In the genomic region with DNA sequence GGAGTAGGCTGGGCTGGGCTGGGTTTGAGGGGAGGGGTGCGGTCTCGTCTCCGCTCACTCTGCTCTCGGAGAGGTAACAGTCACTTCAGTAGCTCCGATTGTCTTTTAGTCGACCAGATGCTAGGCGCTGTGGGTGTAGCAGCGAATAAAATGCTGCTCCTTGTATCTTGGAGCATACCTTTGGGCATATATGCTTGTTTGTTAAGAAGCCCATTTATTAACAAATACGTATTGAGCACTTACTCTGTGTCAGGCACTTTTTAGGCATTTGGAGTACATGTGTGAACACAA, we compare ENCODE assay signal across 8 cellular contexts. TPM values are rescaled to one million over a fixed set of nuclear protein-coding genes. Genes with fewer than 3 reads are reported as not detected.
DNase-seq lines count a peak whose midpoint lies in the region; ATAC-seq and TF ChIP-seq lines count a peak whose summit lies in the region.

No MANE protein-coding gene starts in this region.

- POLR2A ChIA-PET in activated B cell treated with CpG ODN at 0.5 μM for 24 hours (lab: Charles Lee), result interaction anchor here (0.6 to 2.1 kb wide), 6 partner anchors 56 to 163 kb away, joined by 3 to 10 read pairs (median 8); a partner anchor contains a TSS

- peak overlapping the region; percentile 89 for H3K4me3 ChIP-seq in neural progenitor cell
- H3K4me3 ChIP-seq in uterus, result peak overlapping the region; percentile 42 to 98

- ATAC-seq in HG03460 (IDR thresholded peaks at IDR 0.05; ENCODE audit: unreplicated experiment) (peak; percentile 30), activated B cell treated with CpG ODN at 0.5 μM for 24 hours (ENCODE audit: low read depth) (peak; percentile 32)

- H3K4me3 Mint-ChIP-seq in activated B cell treated with CpG ODN at 0.5 μM for 24 hours (peak overlapping the region; percentile 91), endothelial cell (ENCODE audit: unreplicated experiment) (peak overlapping the region; percentile 98), neural progenitor cell (peak overlapping the region; percentile 96)

- H3K9me3 ChIP-seq in neural progenitor cell (ENCODE audit: low read depth), result no peaks in the 10 kb centered on the region
- no peaks in the 10 kb centered on the region for H3K9me3 ChIP-seq in uterus

- H3K36me3 Mint-ChIP-seq in activated B cell treated with CpG ODN at 0.5 μM for 24 hours (ENCODE audit: low read depth), result peaks cover 25% of the 10 kb centered on the region
- peaks cover 13% of the 10 kb centered on the region for H3K36me3 Mint-ChIP-seq in endothelial cell (ENCODE audit: low read depth, unreplicated experiment)
- peaks cover 2% of the 10 kb centered on the region for H3K36me3 Mint-ChIP-seq in neural progenitor cell

- peaks cover 2% of the 10 kb centered on the region for H3K27me3 Mint-ChIP-seq in activated B cell treated with CpG ODN at 0.5 μM for 24 hours
- peaks cover 7% of the 10 kb centered on the region for H3K27me3 Mint-ChIP-seq in endothelial cell (ENCODE audit: unreplicated experiment)
- peaks cover 6% of the 10 kb centered on the region for H3K27me3 Mint-ChIP-seq in neural progenitor cell (ENCODE audit: insufficient read depth, low read depth)

- peak; percentile 21 for DNase-seq in activated CD4-positive, CD25-positive, alpha-beta regulatory T cell treated with anti-CD3 and anti-CD28 coated beads, Interleukin-2, amount 50 U/mL, for 16 hours (ENCODE audit: low read depth, low spot score)
- no peak for DNase-seq in activated CD4-positive, CD25-positive, alpha-beta regulatory T cell (lab: John Stamatoyannopoulos, UW)
- no peak for DNase-seq in activated B cell treated with CpG ODN at 0.5 μM for 24 hours
- no peak for DNase-seq in endothelial cell (ENCODE audit: low spot score)
- DNase-seq in neural progenitor cell (ENCODE audit: low spot score), result no peak
- DNase-seq in uterus, result peak in 1 of 2 donors; percentile 23
- no peak for DNase-seq in SK-N-DZ (ENCODE audit: low spot score)

- H3K9ac ChIP-seq in neural progenitor cell, result no peak overlapping the region

- peak overlapping the region; percentile 91 for H3K4me2 ChIP-seq in neural progenitor cell

- peaks cover 13% of the 10 kb centered on the region for H3K79me2 ChIP-seq in neural progenitor cell (ENCODE audit: low read depth)

- H3K27ac Mint-ChIP-seq in activated B cell treated with CpG ODN at 0.5 μM for 24 hours (peak overlapping the region; percentile 91), endothelial cell (ENCODE audit: unreplicated experiment) (peak overlapping the region; percentile 92), neural progenitor cell (peak overlapping the region; percentile 76)

- H3F3A ChIP-seq in neural progenitor cell (ENCODE audit: low read depth), result peaks cover 8% of the 10 kb centered on the region

- intact Hi-C loops in activated B cell treated with CpG ODN at 0.5 μM for 24 hours (cut with micrococcal nuclease), result loop anchor here (1.0 to 5.0 kb wide), 9 partner anchors 18 to 302 kb away; a partner anchor contains a TSS
- intact Hi-C loops in uterus (cut with DNase I; ENCODE audit: low total_unique reads), result no loop called here

- CTCF ChIA-PET in activated B cell treated with CpG ODN at 0.5 μM for 24 hours (lab: Charles Lee), result interaction anchor here (1.3 to 2.1 kb wide), 4 partner anchors 16 to 144 kb away, joined by 3 to 8 read pairs (median 6); a partner anchor contains a TSS

- TF ChIP-seq CTCF in activated B cell treated with CpG ODN at 0.5 μM for 24 hours (IDR thresholded peaks at IDR 0.05) (no peak), endothelial cell (IDR thresholded peaks at IDR 0.05; ENCODE audit: unreplicated experiment) (no peak), neural progenitor cell (IDR thresholded peaks at IDR 0.05) (no peak), uterus (IDR thresholded peaks at IDR 0.05) (no peak)

- peaks cover 6% of the 10 kb centered on the region for H3K36me3 ChIP-seq in neural progenitor cell
- no peaks in the 10 kb centered on the region for H3K36me3 ChIP-seq in uterus

- H3K27me3 ChIP-seq in neural progenitor cell (peaks cover 31% of the 10 kb centered on the region), uterus (no peaks in the 10 kb centered on the region)

- H3K4me1 ChIP-seq in neural progenitor cell (no peaks in the 10 kb centered on the region), uterus (peaks cover 0 to 4% of the 10 kb centered on the region in 2 donors)

- H2AFZ ChIP-seq in neural progenitor cell (replicated peaks), result peak overlapping the region; percentile 99

- H3K9me3 Mint-ChIP-seq in activated B cell treated with CpG ODN at 0.5 μM for 24 hours (no peaks in the 10 kb centered on the region), endothelial cell (ENCODE audit: unreplicated experiment) (no peaks in the 10 kb centered on the region), neural progenitor cell (no peaks in the 10 kb centered on the region)

- no peak overlapping the region for H3K27ac ChIP-seq in neural progenitor cell
- peak overlapping the region; percentile 78 to 95 for H3K27ac ChIP-seq in uterus

- peaks cover 27% of the 10 kb centered on the region for H3K4me1 Mint-ChIP-seq in activated B cell treated with CpG ODN at 0.5 μM for 24 hours
- H3K4me1 Mint-ChIP-seq in endothelial cell (ENCODE audit: unreplicated experiment), result peaks cover 14% of the 10 kb centered on the region
- H3K4me1 Mint-ChIP-seq in neural progenitor cell, result peaks cover 17% of the 10 kb centered on the region

- no peak for TF ChIP-seq POLR2A in uterus (IDR thresholded peaks at IDR 0.05)

- peaks cover 16% of the 10 kb centered on the region for H4K20me1 ChIP-seq in neural progenitor cell (ENCODE audit: low read depth)

RNA-seq across cellular contexts. Expression of a gene that starts 0.5 kb away (rescaled TPM):
- total RNA-seq in activated B cell treated with CpG ODN at 0.5 μM for 24 hours, result 12.8 and 13.7 TPM in 2 replicates
- total RNA-seq in endothelial cell (ENCODE audit: unreplicated experiment), result 17.3 TPM
- 9.2 and 14.9 TPM in 2 replicates for total RNA-seq in neural progenitor cell (ENCODE audit: low replicate concordance)
- total RNA-seq in uterus, result 10 to 100 TPM in 3 of 4 donors, 1 to 10 TPM in 1; 3.8 to 12.4 (median 11.7) TPM
- 25.8 and 28.5 TPM in 2 replicates for polyA plus RNA-seq in SK-N-DZ (2014; cell fraction: cytosol; rRNA removed)
- polyA plus RNA-seq in SK-N-DZ (2014; cell fraction: nucleus; rRNA removed), result 55.5 and 69.2 TPM in 2 replicates

RNA-seq across cellular contexts. Expression of a gene that starts 24.5 kb away (rescaled TPM):
- total RNA-seq in activated B cell treated with CpG ODN at 0.5 μM for 24 hours (not detected in 2 replicates), endothelial cell (ENCODE audit: unreplicated experiment) (3.4 TPM), neural progenitor cell (ENCODE audit: low replicate concordance) (0.04 and 0.37 TPM in 2 replicates), uterus (not detected)
- not detected in 2 replicates for polyA plus RNA-seq in SK-N-DZ (2014; cell fraction: cytosol; rRNA removed)
- polyA plus RNA-seq in SK-N-DZ (2014; cell fraction: nucleus; rRNA removed), result not detected in 2 replicates

RNA-seq across cellular contexts. Expression of a gene that starts 56.7 kb away (rescaled TPM):
- 98.3 and 99.3 TPM in 2 replicates for total RNA-seq in activated B cell treated with CpG ODN at 0.5 μM for 24 hours
- 46.9 TPM for total RNA-seq in endothelial cell (ENCODE audit: unreplicated experiment)
- total RNA-seq in neural progenitor cell (ENCODE audit: low replicate concordance), result 0.95 and 1.6 TPM in 2 replicates
- 10 to 100 TPM in 3 of 4 donors, 1 to 10 TPM in 1; 7.6 to 15.8 (median 12.5) TPM for total RNA-seq in uterus
- 3.1 and 3.8 TPM in 2 replicates for polyA plus RNA-seq in SK-N-DZ (2014; cell fraction: cytosol; rRNA removed)
- 3.1 and 6.3 TPM in 2 replicates for polyA plus RNA-seq in SK-N-DZ (2014; cell fraction: nucleus; rRNA removed)
